11 cellular contexts compared by ENCODE assay signal in the genomic region with DNA sequence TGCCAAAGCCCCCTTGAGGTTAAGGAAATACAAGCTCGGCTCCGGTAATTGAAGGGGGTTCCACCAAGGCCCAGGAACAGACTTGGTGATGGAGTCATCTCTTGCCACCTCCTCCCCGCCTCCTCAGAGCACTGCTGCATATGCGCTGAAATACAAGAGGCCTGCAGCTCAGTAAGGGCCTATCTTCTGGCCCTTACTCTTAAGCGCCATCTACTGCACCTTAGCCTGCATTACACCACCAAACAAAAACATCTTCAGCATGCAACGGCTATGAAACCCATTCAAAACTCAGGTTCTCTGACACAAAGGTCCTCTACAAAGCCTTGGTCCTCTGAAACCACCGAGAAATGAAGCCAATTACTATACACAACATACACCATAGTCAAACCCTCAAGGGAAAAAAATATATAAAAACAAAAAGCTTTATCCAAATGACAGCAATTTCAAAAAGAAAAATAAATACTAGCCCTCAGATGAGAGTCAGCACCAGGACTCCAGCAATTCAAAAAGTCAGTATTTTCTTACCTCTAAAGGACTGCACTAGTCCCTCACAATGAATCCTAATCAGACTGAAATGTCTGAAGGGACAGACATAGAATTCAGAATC.
DNase-seq lines count a peak whose midpoint lies in the region; ATAC-seq and TF ChIP-seq lines count a peak whose summit lies in the region.
"Had no signal": no experiment of that assay in that cellular context is flagged by ENCODE, and none has a peak within 500 bp of the region (broad histone marks: within the 10 kb centered on the region; RNA-seq: fewer than 3 reads in every experiment).

No MANE protein-coding gene starts in this region.

- H3K4me2 ChIP-seq in OCI-LY1 (ENCODE audit: low read length) = no peak overlapping the region

- no peak overlapping the region for H2AFZ ChIP-seq in OCI-LY1 (ENCODE audit: low read length)

- H3K36me3 ChIP-seq in BE2C = no peaks in the 10 kb centered on the region
- no peaks in the 10 kb centered on the region for H3K36me3 ChIP-seq in OCI-LY1 (ENCODE audit: insufficient read depth, low read length)
- H3K36me3 ChIP-seq in testis (ENCODE audit: low read depth, missing control alignments) = no peaks in the 10 kb centered on the region
- H3K36me3 ChIP-seq: right lobe of liver, thoracic aorta had no signal

- no peak for TF ChIP-seq POLR2A in testis (IDR thresholded peaks at IDR 0.05)

- H3K9me2 ChIP-seq in OCI-LY1 (ENCODE audit: low read depth, low read length) = no peaks in the 10 kb centered on the region

- intact Hi-C loops in testis (cut with DNase I; ENCODE audit: low total_unique reads) = no loop called here
- intact Hi-C loops in left colon (cut with DNase I, micrococcal nuclease) = no loop called here

- WGBS in testis, 2 donors = 76% methylated on average over 7 of the region's 7 CpGs

- no peak for ATAC-seq in left colon

- H4K20me1 ChIP-seq in OCI-LY1 (ENCODE audit: insufficient read depth, low read length) = no peaks in the 10 kb centered on the region

- DNase-seq in BE2C (peak; percentile 52), fibroblast of villous mesenchyme (ENCODE audit: low read depth) (peak; percentile 39), testis (no peak), glomerular visceral epithelial cell (ENCODE audit: extremely low spot score) (no peak), left colon (no peak), NCI-H146 treated with DMSO at 0.1 percent for 48 hours (lab: John Stamatoyannopoulos, UW; ENCODE audit: unreplicated experiment) (no peak)
- DNase-seq: right lobe of liver, SHP77 had no signal

- H3K27ac ChIP-seq in OCI-LY1 (ENCODE audit: low read depth, low read length, poor library complexity, severe bottlenecking) (no peak overlapping the region), testis (no peak overlapping the region)
- H3K27ac ChIP-seq: right lobe of liver, thoracic aorta had no signal

- H3K4me3 ChIP-seq in BE2C (ENCODE audit: low read depth, low read length) (no peak overlapping the region), OCI-LY1 (ENCODE audit: low read depth, low read length, poor library complexity, severe bottlenecking) (no peak overlapping the region), fibroblast of villous mesenchyme (ENCODE audit: low read depth, low read length) (no peak overlapping the region), testis (no peak overlapping the region)
- H3K4me3 ChIP-seq: right lobe of liver, thoracic aorta had no signal

- H3K4me1 ChIP-seq in BE2C (no peaks in the 10 kb centered on the region), OCI-LY1 (ENCODE audit: insufficient read depth, low read length, severe bottlenecking) (no peaks in the 10 kb centered on the region), testis (no peaks in the 10 kb centered on the region)
- H3K4me1 ChIP-seq: right lobe of liver had no signal

- H3K9ac ChIP-seq in OCI-LY1 (ENCODE audit: low read length) = no peak overlapping the region

- TF ChIP-seq CTCF in BE2C (IDR thresholded peaks at IDR 0.05; ENCODE audit: low read depth, low read length) (peak; percentile 89), GM12873 (IDR thresholded peaks at IDR 0.05; ENCODE audit: insufficient read depth, low read depth, low read length, missing control alignments) (peak; percentile 74), OCI-LY1 (IDR thresholded peaks at IDR 0.05; ENCODE audit: low read length) (peak; percentile 87), fibroblast of villous mesenchyme (IDR thresholded peaks at IDR 0.05; ENCODE audit: insufficient read depth, low read depth, low read length) (peak; percentile 76), testis (IDR thresholded peaks at IDR 0.05) (peak in 1 of 3 experiments; percentile 41)

- H3K9me3 ChIP-seq in BE2C = peaks cover 8% of the 10 kb centered on the region; the same call in 1 of the 2 replicates
- H3K9me3 ChIP-seq in OCI-LY1 (ENCODE audit: low read length) = no peaks in the 10 kb centered on the region
- H3K9me3 ChIP-seq in testis = no peaks in the 10 kb centered on the region
- H3K9me3 ChIP-seq: right lobe of liver, thoracic aorta had no signal

- no peaks in the 10 kb centered on the region for H3F3A ChIP-seq in OCI-LY1 (ENCODE audit: insufficient read depth, low read length)

- H3K27me3 ChIP-seq in BE2C (no peaks in the 10 kb centered on the region), OCI-LY1 (ENCODE audit: insufficient read depth, low read length) (no peaks in the 10 kb centered on the region), testis (no peaks in the 10 kb centered on the region)
- H3K27me3 ChIP-seq: right lobe of liver had no signal

- H3K79me2 ChIP-seq in OCI-LY1 (ENCODE audit: insufficient read depth, low read length) = no peaks in the 10 kb centered on the region

Comparison
In these comparisons a context has a peak if more than half of its experiments do, and no peak if none do; other contexts are left out.
1. DNase-seq: peak in BE2C (single experiment) and fibroblast of villous mesenchyme (single experiment); none in testis (single experiment), glomerular visceral epithelial cell (single experiment), left colon (0 of 2) and NCI-H146 treated with DMSO at 0.1 percent for 48 hours (single experiment).